Comparison of ENCODE assay signal across 17 cellular contexts in the genomic region with DNA sequence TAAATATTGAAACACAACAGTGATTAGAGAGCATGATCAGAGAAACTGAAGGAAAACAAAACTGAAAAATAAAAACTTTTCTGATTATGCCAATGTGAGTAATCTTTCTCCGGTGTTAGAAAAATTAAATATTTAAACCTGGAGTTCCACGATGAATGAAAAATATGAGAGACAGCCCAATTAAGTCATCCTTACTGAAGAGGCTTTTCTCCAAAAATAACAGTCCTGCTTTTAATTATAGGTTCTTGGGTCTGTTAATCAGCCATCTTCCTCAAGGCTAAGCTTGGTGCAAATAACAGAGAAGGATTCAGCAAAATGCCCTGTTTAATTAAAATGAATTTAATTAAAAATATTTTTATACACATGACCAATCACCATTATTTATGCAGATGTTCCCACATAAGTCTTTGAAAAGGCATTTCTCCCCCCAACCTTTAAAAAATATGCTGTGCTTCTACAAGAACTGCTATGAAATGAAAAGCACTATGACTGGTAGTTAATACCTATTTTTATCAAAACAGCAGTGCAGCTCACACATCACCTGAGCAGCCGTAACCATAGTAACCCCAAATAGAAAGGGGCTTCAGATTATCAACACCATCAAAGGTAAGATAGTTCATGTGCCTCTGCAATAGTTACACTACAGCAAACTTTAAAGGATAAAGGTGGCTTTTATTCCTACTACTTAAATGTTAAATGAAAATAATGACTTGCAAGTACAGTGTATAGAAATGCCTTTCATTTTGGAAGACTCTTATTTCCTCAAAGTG.
"Had no signal": no experiment of that assay in that cellular context is flagged by ENCODE, and none has a peak within 500 bp of the region (broad histone marks: within the 10 kb centered on the region; RNA-seq: fewer than 3 reads in every experiment).

No MANE protein-coding gene starts in this region.

- H3K4me3 ChIP-seq: ascending aorta, coronary artery, esophagus muscularis mucosa, lung, tibial nerve had no signal

- ATAC-seq: activated T-cell treated with anti-CD3 and anti-CD28 coated beads, Interleukin-2, amount 50 U/mL, for 72 hours; left lobe of liver had no signal

- H3K36me3 ChIP-seq: ascending aorta, esophagus muscularis mucosa, tibial nerve, WERI-Rb-1 had no signal

- H3K27me3 ChIP-seq: ascending aorta, esophagus muscularis mucosa, tibial nerve had no signal

- H3K9me3 ChIP-seq: ascending aorta, esophagus muscularis mucosa, tibial nerve had no signal

- DNase-seq: activated CD4-positive, alpha-beta T cell treated with anti-CD3 and anti-CD28 coated beads, Interleukin-2, amount 50 U/mL, for 4 hours; activated effector memory CD4-positive, alpha-beta T cell treated with anti-CD3 and anti-CD28 coated beads, Interleukin-2, amount 50 U/mL, for 16 hours; activated naive CD4-positive, alpha-beta T cell treated with anti-CD3 and anti-CD28 coated beads, Interleukin-2, amount 50 U/mL, for 16 hours; activated T-cell treated with anti-CD3 and anti-CD28 coated beads, Interleukin-2, amount 50 U/mL, for 72 hours; islet precursor cell; midbrain; nephron progenitor cell; occipital lobe; stimulated activated CD4-positive, alpha-beta T cell treated with anti-CD3 and anti-CD28 coated beads, Interleukin-12 subunit alpha, Interleukin-12 subunit beta, amount 100 ng/mL, for 4 hours; stimulated activated CD4-positive, alpha-beta T cell treated with anti-CD3 and anti-CD28 coated beads, Interleukin-1b, Interleukin-23, amount 100 ng/mL, for 48 hours; WERI-Rb-1 had no signal

- H3K27ac ChIP-seq: ascending aorta, coronary artery, esophagus muscularis mucosa, tibial nerve, WERI-Rb-1 had no signal
